In the genomic region with DNA sequence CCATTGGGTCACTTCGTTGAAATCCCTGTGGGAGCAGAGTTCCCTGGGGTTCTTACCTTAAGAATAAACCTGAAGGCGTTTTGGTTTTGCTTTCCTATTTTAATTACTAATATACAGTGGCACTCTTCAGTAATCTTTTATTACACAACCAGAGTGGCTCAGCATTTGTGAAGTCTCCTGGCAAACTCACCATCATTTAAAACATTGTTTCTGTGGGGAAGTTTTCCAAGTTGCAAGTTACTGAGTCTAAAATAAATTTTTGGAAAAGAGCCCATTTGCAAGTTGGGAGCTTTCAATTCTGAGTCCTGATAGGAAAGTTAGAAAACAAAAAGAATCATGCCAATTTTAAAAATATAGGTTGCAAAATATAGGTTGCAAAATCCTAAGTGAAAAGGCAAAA, we compare ENCODE assay signal across 17 cellular contexts.
DNase-seq lines count a peak whose midpoint lies in the region; ATAC-seq and TF ChIP-seq lines count a peak whose summit lies in the region.
"Had no signal": no experiment of that assay in that cellular context is flagged by ENCODE, and none has a peak within 500 bp of the region (broad histone marks: within the 10 kb centered on the region; RNA-seq: fewer than 3 reads in every experiment).

No MANE protein-coding gene starts in this region.

- no peak for TF ChIP-seq CTCF in left ventricle myocardium inferior (IDR thresholded peaks at IDR 0.05; ENCODE audit: borderline replicate concordance)
- no peak for TF ChIP-seq CTCF in heart right ventricle (IDR thresholded peaks at IDR 0.05)

- CTCF ChIA-PET in activated CD4-positive, alpha-beta memory T cell treated with anti-CD3 and anti-CD28 coated beads, Interleukin-2, amount 10 ng/mL, durations not matched to agents 7 days and 5 days (lab: Charles Lee), result interaction anchor here (0.9 kb wide), 1 partner anchor 69 kb away, joined by 3 read pairs; no protein-coding TSS in a partner anchor

- H3K27ac Mint-ChIP-seq in activated CD4-positive, alpha-beta memory T cell treated with anti-CD3 and anti-CD28 coated beads, Interleukin-2, amount 10 ng/mL, durations not matched to agents 7 days and 5 days, result no peak overlapping the region
- H3K27ac Mint-ChIP-seq: CD8-positive, alpha-beta T cell; IgD-negative memory B cell had no signal

- peaks cover 4% of the 10 kb centered on the region for H3K27me3 Mint-ChIP-seq in activated CD4-positive, alpha-beta memory T cell treated with anti-CD3 and anti-CD28 coated beads, Interleukin-2, amount 10 ng/mL, durations not matched to agents 7 days and 5 days

- H3K36me3 Mint-ChIP-seq in activated CD4-positive, alpha-beta memory T cell treated with anti-CD3 and anti-CD28 coated beads, Interleukin-2, amount 10 ng/mL, durations not matched to agents 7 days and 5 days (ENCODE audit: low read depth), result no peaks in the 10 kb centered on the region
- H3K36me3 Mint-ChIP-seq: CD8-positive, alpha-beta T cell; IgD-negative memory B cell had no signal

- H3K9me3 ChIP-seq in left ventricle myocardium inferior (replicated peaks), result no peaks in the 10 kb centered on the region
- no peaks in the 10 kb centered on the region for H3K9me3 ChIP-seq in heart right ventricle

- H3K4me1 ChIP-seq in left ventricle myocardium inferior (peaks cover 30% of the 10 kb centered on the region), heart right ventricle (peaks cover 0 to 26% (median 13%) of the 10 kb centered on the region in 9 donors)

- H3K27me3 ChIP-seq in left ventricle myocardium inferior (ENCODE audit: low read depth), result no peaks in the 10 kb centered on the region
- H3K27me3 ChIP-seq in heart right ventricle, result peaks cover 0 to 7% (median 0%) of the 10 kb centered on the region in 7 donors

- no peak overlapping the region for H3K27ac ChIP-seq in left ventricle myocardium inferior (replicated peaks)
- H3K27ac ChIP-seq in heart right ventricle, result peak overlapping the region in 1 of 10 donors; percentile 15
- H3K27ac ChIP-seq: SK-N-MC had no signal

- H3K4me3 Mint-ChIP-seq in activated CD4-positive, alpha-beta memory T cell treated with anti-CD3 and anti-CD28 coated beads, Interleukin-2, amount 10 ng/mL, durations not matched to agents 7 days and 5 days, result no peak overlapping the region
- H3K4me3 Mint-ChIP-seq: CD8-positive, alpha-beta T cell had no signal

- DNase-seq in NCI-H1105 treated with DMSO at 0.1 percent for 48 hours (lab: John Stamatoyannopoulos, UW), result peak; percentile 22
- DNase-seq in NCI-H1105 (lab: John Stamatoyannopoulos, UW), result no peak
- DNase-seq in left ventricle myocardium inferior, result no peak
- no peak for DNase-seq in heart right ventricle
- DNase-seq in middle frontal gyrus (ENCODE audit: extremely low spot score, low spot score), result peak; percentile 44
- no peak for DNase-seq in NCI-H526 (lab: John Stamatoyannopoulos, UW)
- DNase-seq in activated CD4-positive, alpha-beta memory T cell treated with anti-CD3 and anti-CD28 coated beads, Interleukin-2, amount 10 ng/mL, durations not matched to agents 7 days and 5 days, result no peak
- DNase-seq: Calu3; CD8-positive, alpha-beta T cell; GOT3; Kasumi-1; NCI-H2227 treated with DMSO at 0.1 percent for 48 hours; NCI-H510A treated with DMSO at 0.1 percent for 48 hours; SHP77 had no signal

- intact Hi-C loops in left ventricle myocardium inferior (cut with micrococcal nuclease), result no loop called here
- intact Hi-C loops in heart right ventricle (cut with DNase I), result no loop called here

- H3K4me1 Mint-ChIP-seq in activated CD4-positive, alpha-beta memory T cell treated with anti-CD3 and anti-CD28 coated beads, Interleukin-2, amount 10 ng/mL, durations not matched to agents 7 days and 5 days, result no peaks in the 10 kb centered on the region
- H3K4me1 Mint-ChIP-seq: IgD-negative memory B cell had no signal

- 20 to 28% methylated on average over 2 of the region's 2 CpGs for WGBS in heart right ventricle, 2 donors

- no peaks in the 10 kb centered on the region for H3K36me3 ChIP-seq in left ventricle myocardium inferior
- H3K36me3 ChIP-seq in heart right ventricle, result no peaks in the 10 kb centered on the region

- H3K4me3 ChIP-seq in left ventricle myocardium inferior (peak overlapping the region; percentile 15), heart right ventricle (peak overlapping the region in 1 of 10 donors; percentile 1)
- H3K4me3 ChIP-seq: SK-N-MC had no signal

- ATAC-seq in heart right ventricle (no peak), GM18520 (IDR thresholded peaks at IDR 0.05; ENCODE audit: unreplicated experiment) (no peak)
- ATAC-seq: CD8-positive, alpha-beta T cell had no signal

- POLR2A ChIA-PET in activated CD4-positive, alpha-beta memory T cell treated with anti-CD3 and anti-CD28 coated beads, Interleukin-2, amount 10 ng/mL, durations not matched to agents 7 days and 5 days (lab: Charles Lee), result no interaction called here

- no peaks in the 10 kb centered on the region for H3K9me3 Mint-ChIP-seq in activated CD4-positive, alpha-beta memory T cell treated with anti-CD3 and anti-CD28 coated beads, Interleukin-2, amount 10 ng/mL, durations not matched to agents 7 days and 5 days
- H3K9me3 Mint-ChIP-seq: CD8-positive, alpha-beta T cell had no signal

Comparison
In these comparisons a context has a peak if more than half of its experiments do, and no peak if none do; other contexts are left out.
1. DNase-seq: peak in NCI-H1105 treated with DMSO at 0.1 percent for 48 hours (single experiment) and middle frontal gyrus (single experiment); none in NCI-H1105 (single experiment), left ventricle myocardium inferior (single experiment), heart right ventricle (0 of 2), NCI-H526 (0 of 2) and activated CD4-positive, alpha-beta memory T cell treated with anti-CD3 and anti-CD28 coated beads, Interleukin-2, amount 10 ng/mL, durations not matched to agents 7 days and 5 days (single experiment).